Comparison of ENCODE assay signal across 32 cellular contexts in genomic region chr9:106456581-106456980, GRCh38.
"Had no signal": no experiment of that assay in that cellular context is flagged by ENCODE, and none has a peak within 500 bp of the region (broad histone marks: within the 10 kb centered on the region; RNA-seq: fewer than 3 reads in every experiment).

No MANE protein-coding gene starts in this region.

- DNase-seq: activated B cell treated with CpG ODN at 0.5 μM for 24 hours; activated CD4-positive, alpha-beta memory T cell treated with anti-CD3 and anti-CD28 coated beads for 36 hours; activated CD4-positive, alpha-beta T cell treated with anti-CD3 and anti-CD28 coated beads for 4 hours; activated CD4-positive, alpha-beta T cell treated with anti-CD3 and anti-CD28 coated beads, Interleukin-2, amount 50 U/mL, for 1 hour; activated CD4-positive, CD25-positive, alpha-beta regulatory T cell treated with anti-CD3 and anti-CD28 coated beads, Interleukin-2, amount 50 U/mL, for 72 hours; activated CD8-positive, alpha-beta memory T cell treated with anti-CD3 and anti-CD28 coated beads, Interleukin-2, amount 50 U/mL, for 4 hours; activated naive CD4-positive, alpha-beta T cell treated with anti-CD3 and anti-CD28 coated beads, Interleukin-2, amount 10 ng/mL, durations not matched to agents 7 days and 5 days; activated naive CD8-positive, alpha-beta T cell treated with anti-CD3 and anti-CD28 coated beads, Interleukin-2, amount 50 U/mL, for 24 hours; activated T-cell treated with anti-CD3 and anti-CD28 coated beads for 4 hours; activated T-cell treated with anti-CD3 and anti-CD28 coated beads, Interleukin-2, amount 50 U/mL, for 4 hours; anterior cingulate cortex; caudate nucleus; cerebellar nuclear complex; NCI-H1092 treated with DMSO at 0.1 percent for 48 hours; NCI-H1417; NCI-H146; NCI-H187; NCI-H2029 treated with DMSO at 0.1 percent for 48 hours; NCI-H2107; NCI-H2171; NCI-H510A; NCI-H526; NCI-H748 treated with DMSO at 0.1 percent for 48 hours; NK-92 treated with Interleukin-12 subunit alpha and Interleukin-12 subunit beta, amount 100 ng/mL, for 24 hours; PC-9 had no signal

- H3K4me3 Mint-ChIP-seq: activated B cell treated with CpG ODN at 0.5 μM for 24 hours; activated CD4-positive, alpha-beta memory T cell treated with anti-CD3 and anti-CD28 coated beads for 36 hours; activated naive CD4-positive, alpha-beta T cell treated with anti-CD3 and anti-CD28 coated beads, Interleukin-2, amount 10 ng/mL, durations not matched to agents 7 days and 5 days; activated naive CD8-positive, alpha-beta T cell; activated naive CD8-positive, alpha-beta T cell treated with anti-CD3 and anti-CD28 coated beads, Interleukin-2, amount 50 U/mL, for 24 hours; activated T-cell treated with anti-CD3 and anti-CD28 coated beads, Interleukin-2, amount 50 U/mL, for 4 hours; activated T-helper 1 cell treated with anti-CD3 and anti-CD28 coated beads, Interleukin-12 subunit alpha, Interleukin-12 subunit beta, Interleukin-2, Interleukin-4 antibody, amounts not matched to agents 30 ng/mL and 10 ng/mL and 1 ng/mL, durations not matched to agents 14 hours and 24 hours and 36 hours; brain; T-helper 1 cell treated with Interleukin-12 subunit alpha and Interleukin-12 subunit beta and Interleukin-4 antibody, amounts not matched to agents 30 μg/mL and 1 μg/mL, for 36 hours; T-helper 2 cell treated with Interferon-gamma antibody and Interleukin-4, amounts not matched to agents 5 μg/mL and 100 μg/mL, for 36 hours had no signal

- H3K4me3 ChIP-seq: PC-9 had no signal

- H3K9me3 Mint-ChIP-seq: activated T-helper 1 cell treated with anti-CD3 and anti-CD28 coated beads, Interleukin-12 subunit alpha, Interleukin-12 subunit beta, Interleukin-2, Interleukin-4 antibody, amounts not matched to agents 30 ng/mL and 10 ng/mL and 1 ng/mL, durations not matched to agents 14 hours and 24 hours and 36 hours had no signal

- H3K27ac Mint-ChIP-seq: activated B cell treated with CpG ODN at 0.5 μM for 24 hours; activated CD4-positive, alpha-beta memory T cell treated with anti-CD3 and anti-CD28 coated beads for 36 hours; activated naive CD4-positive, alpha-beta T cell treated with anti-CD3 and anti-CD28 coated beads, Interleukin-2, amount 10 ng/mL, durations not matched to agents 7 days and 5 days; activated naive CD8-positive, alpha-beta T cell; activated naive CD8-positive, alpha-beta T cell treated with anti-CD3 and anti-CD28 coated beads, Interleukin-2, amount 50 U/mL, for 24 hours; activated T-helper 1 cell treated with anti-CD3 and anti-CD28 coated beads, Interleukin-12 subunit alpha, Interleukin-12 subunit beta, Interleukin-2, Interleukin-4 antibody, amounts not matched to agents 30 ng/mL and 10 ng/mL and 1 ng/mL, durations not matched to agents 14 hours and 24 hours and 36 hours; brain; T-helper 1 cell treated with Interleukin-12 subunit alpha and Interleukin-12 subunit beta and Interleukin-4 antibody, amounts not matched to agents 30 μg/mL and 1 μg/mL, for 36 hours; T-helper 2 cell treated with Interferon-gamma antibody and Interleukin-4, amounts not matched to agents 5 μg/mL and 100 μg/mL, for 36 hours had no signal

- H3K27ac ChIP-seq: PC-9, RWPE1 had no signal

- H3K4me1 Mint-ChIP-seq: activated B cell treated with CpG ODN at 0.5 μM for 24 hours; activated naive CD4-positive, alpha-beta T cell treated with anti-CD3 and anti-CD28 coated beads, Interleukin-2, amount 10 ng/mL, durations not matched to agents 7 days and 5 days; activated naive CD8-positive, alpha-beta T cell treated with anti-CD3 and anti-CD28 coated beads, Interleukin-2, amount 50 U/mL, for 24 hours; brain had no signal

- H3K27me3 Mint-ChIP-seq: activated B cell treated with CpG ODN at 0.5 μM for 24 hours; activated CD4-positive, alpha-beta memory T cell treated with anti-CD3 and anti-CD28 coated beads for 36 hours; activated naive CD4-positive, alpha-beta T cell treated with anti-CD3 and anti-CD28 coated beads, Interleukin-2, amount 10 ng/mL, durations not matched to agents 7 days and 5 days; activated naive CD8-positive, alpha-beta T cell treated with anti-CD3 and anti-CD28 coated beads, Interleukin-2, amount 50 U/mL, for 24 hours; brain had no signal

- H3K36me3 Mint-ChIP-seq: activated CD4-positive, alpha-beta memory T cell treated with anti-CD3 and anti-CD28 coated beads for 36 hours; activated naive CD4-positive, alpha-beta T cell treated with anti-CD3 and anti-CD28 coated beads, Interleukin-2, amount 10 ng/mL, durations not matched to agents 7 days and 5 days; activated naive CD8-positive, alpha-beta T cell; brain had no signal

- ATAC-seq: activated naive CD8-positive, alpha-beta T cell treated with anti-CD3 and anti-CD28 coated beads, Interleukin-2, amount 50 U/mL, for 24 hours; activated T-cell treated with anti-CD3 and anti-CD28 coated beads, Interleukin-2, amount 50 U/mL, for 4 hours; Right ventricle myocardium inferior had no signal
